Comparison of ENCODE assay signal across 22 cellular contexts in genomic region chr18:45009766-45010165, GRCh38.
DNase-seq lines count a peak whose midpoint lies in the region; ATAC-seq, FAIRE-seq and TF ChIP-seq lines count a peak whose summit lies in the region.
"Had no signal": no experiment of that assay in that cellular context is flagged by ENCODE, and none has a peak within 500 bp of the region (broad histone marks: within the 10 kb centered on the region; RNA-seq: fewer than 3 reads in every experiment).

No MANE protein-coding gene starts in this region.

- TF ChIP-seq CTCF in GM12878 (IDR thresholded peaks at IDR 0.05 in 2 of 3, conservative IDR thresholded peaks at IDR 0.05 in 1 of 3; ENCODE audit: control insufficient read depth in 2 of 3, extremely low read depth in 1 of 3, insufficient read depth in 1 of 3, low read depth in 3 of 3, low read length in 3 of 3) (no peak), neural progenitor cell (IDR thresholded peaks at IDR 0.05) (no peak), WERI-Rb-1 (IDR thresholded peaks at IDR 0.05; ENCODE audit: low read depth, low read length) (no peak)

- peak overlapping the region; percentile 36 for H3K27ac Mint-ChIP-seq in neural progenitor cell
- H3K27ac Mint-ChIP-seq: activated CD4-positive, alpha-beta T cell treated with anti-CD3 and anti-CD28 coated beads, Interleukin-2, amount 10 ng/mL, durations not matched to agents 24 days and 14 days; CD4-positive, alpha-beta T cell; T-cell had no signal

- POLR2A ChIA-PET in GM12878 (lab: Charles Lee) = no interaction called here

- peaks cover 10% of the 10 kb centered on the region for H3K4me1 ChIP-seq in GM12878 (ENCODE audit: control insufficient read depth, insufficient read depth, low read length)
- H3K4me1 ChIP-seq in neural progenitor cell = peaks cover 9% of the 10 kb centered on the region

- intact Hi-C loops in GM12878 (cut with micrococcal nuclease; ENCODE audit: unreplicated experiment) = no loop called here

- no peak for TF ChIP-seq EP300 in GM12878 (IDR thresholded peaks at IDR 0.05; ENCODE audit: borderline replicate concordance in 1 of 2, control insufficient read depth in 1 of 2, low read depth in 2 of 2, low read length in 2 of 2)

- TF ChIP-seq RAD21 in GM12878 (IDR thresholded peaks at IDR 0.05; ENCODE audit: insufficient read depth, low read depth, low read length) = no peak

- H3K9me3 Mint-ChIP-seq in neural progenitor cell = peaks cover 11% of the 10 kb centered on the region
- H3K9me3 Mint-ChIP-seq: activated CD4-positive, alpha-beta T cell treated with anti-CD3 and anti-CD28 coated beads, Interleukin-2, amount 10 ng/mL, durations not matched to agents 24 days and 14 days; CD4-positive, alpha-beta T cell; T-cell had no signal

- H3K4me3 Mint-ChIP-seq in neural progenitor cell = no peak overlapping the region
- H3K4me3 Mint-ChIP-seq: activated CD4-positive, alpha-beta T cell treated with anti-CD3 and anti-CD28 coated beads, Interleukin-2, amount 10 ng/mL, durations not matched to agents 24 days and 14 days; CD4-positive, alpha-beta T cell had no signal

- peaks cover 17% of the 10 kb centered on the region for H3K36me3 Mint-ChIP-seq in neural progenitor cell
- H3K36me3 Mint-ChIP-seq: T-cell had no signal

- peak; percentile 52 for ATAC-seq in HG02588 (IDR thresholded peaks at IDR 0.05; ENCODE audit: unreplicated experiment)
- peak; percentile 64 for ATAC-seq in GM12878
- no peak for ATAC-seq in HG03159 (IDR thresholded peaks at IDR 0.05; ENCODE audit: unreplicated experiment)
- ATAC-seq in GM18498 (IDR thresholded peaks at IDR 0.05; ENCODE audit: unreplicated experiment) = no peak
- ATAC-seq: gastrocnemius medialis had no signal

- DNase-seq in COLO668 (lab: John Stamatoyannopoulos, UW; ENCODE audit: unreplicated experiment) = peak; percentile 62
- no peak for DNase-seq in GM12878 (ENCODE audit: low read depth, low spot score)
- no peak for DNase-seq in neural progenitor cell (ENCODE audit: low spot score)
- no peak for DNase-seq in NCI-H187 treated with DMSO at 0.1 percent for 48 hours (lab: John Stamatoyannopoulos, UW)
- DNase-seq in WERI-Rb-1 = no peak
- DNase-seq: CD4-positive, alpha-beta T cell; DMS53; effector CD4-positive, alpha-beta T cell; gastrocnemius medialis; HCEC 1CT; IMR-90; naive B cell; NCI-H1436; NCI-H82; SIG-M5; T-cell had no signal

- in situ Hi-C loops in GM12878 (cut with MboI) = loop anchor here (25.0 kb wide), 1 partner anchor 203 kb away; no protein-coding TSS in a partner anchor

- no peaks in the 10 kb centered on the region for H3K79me2 ChIP-seq in GM12878 (ENCODE audit: control insufficient read depth, insufficient read depth, low read length)
- H3K79me2 ChIP-seq in neural progenitor cell (ENCODE audit: low read depth) = no peaks in the 10 kb centered on the region

- SMC1A ChIA-PET in GM12878 (lab: Charles Lee; ENCODE audit: uncharacterized antibody, unreplicated experiment) = no interaction called here

- CTCF ChIA-PET in GM12878 (lab: Yijun Ruan, JAX) = no interaction called here

- no peaks in the 10 kb centered on the region for H3F3A ChIP-seq in neural progenitor cell (ENCODE audit: low read depth)

- no TSS peak for BruUV-seq in GM12878 (replicated peaks; lab: Mats Ljungman, UMichigan)

- TF ChIP-seq POLR2A in GM12878 (IDR thresholded peaks at IDR 0.05; ENCODE audit: low read depth, low read length) = no peak

- H3K27me3 Mint-ChIP-seq in neural progenitor cell (ENCODE audit: insufficient read depth, low read depth) = no peaks in the 10 kb centered on the region
- H3K27me3 Mint-ChIP-seq: activated CD4-positive, alpha-beta T cell treated with anti-CD3 and anti-CD28 coated beads, Interleukin-2, amount 10 ng/mL, durations not matched to agents 24 days and 14 days; CD4-positive, alpha-beta T cell; naive B cell; T-cell had no signal

- H3K4me2 ChIP-seq in GM12878 (ENCODE audit: control insufficient read depth, insufficient read depth) (no peak overlapping the region), neural progenitor cell (no peak overlapping the region)

- H3K36me3 ChIP-seq in GM12878 (ENCODE audit: control insufficient read depth in 2 of 2, insufficient read depth in 2 of 2, low read length in 1 of 2) (no peaks in the 10 kb centered on the region; a peak in 1 of 4 replicates), neural progenitor cell (no peaks in the 10 kb centered on the region), WERI-Rb-1 (no peaks in the 10 kb centered on the region)
- H3K36me3 ChIP-seq: gastrocnemius medialis had no signal

- H3K9me3 ChIP-seq in GM12878 (replicated peaks; ENCODE audit: control insufficient read depth, insufficient read depth, low read length) (no peaks in the 10 kb centered on the region), neural progenitor cell (ENCODE audit: low read depth) (no peaks in the 10 kb centered on the region), WERI-Rb-1 (ENCODE audit: severe bottlenecking) (no peaks in the 10 kb centered on the region)
- H3K9me3 ChIP-seq: gastrocnemius medialis had no signal

- H4K20me1 ChIP-seq in GM12878 (ENCODE audit: control insufficient read depth, insufficient read depth) (no peaks in the 10 kb centered on the region), neural progenitor cell (ENCODE audit: low read depth) (no peaks in the 10 kb centered on the region)

- H3K9ac ChIP-seq in GM12878 (ENCODE audit: control insufficient read depth, insufficient read depth, low read length) (no peak overlapping the region), neural progenitor cell (no peak overlapping the region)
- H3K9ac ChIP-seq: parathyroid adenoma had no signal

- 39% methylated on average over 5 of the region's 5 CpGs for WGBS in GM12878 (ENCODE audit: insufficient coverage, insufficient replicate concordance, low lambda C conversion rate, missing lambda C conversion rate)

- H2AFZ ChIP-seq in GM12878 (ENCODE audit: control insufficient read depth, low read depth, low read length) (no peak overlapping the region), neural progenitor cell (replicated peaks) (no peak overlapping the region)
- H2AFZ ChIP-seq: parathyroid adenoma had no signal

- no peak for FAIRE-seq in GM12878 (lab: Jason Lieb, UNC)

- H3K27ac ChIP-seq in GM12878 (ENCODE audit: control insufficient read depth, insufficient read depth) (no peak overlapping the region), neural progenitor cell (no peak overlapping the region), WERI-Rb-1 (no peak overlapping the region)
- H3K27ac ChIP-seq: gastrocnemius medialis, HL-60, parathyroid adenoma had no signal

- H3K4me1 Mint-ChIP-seq in neural progenitor cell = peaks cover 38% of the 10 kb centered on the region

- RAD21 ChIA-PET in GM12878 (lab: Charles Lee; ENCODE audit: unreplicated experiment) = no interaction called here

- H3K27me3 ChIP-seq in GM12878 (replicated peaks in 1 of 2; ENCODE audit: control insufficient read depth in 2 of 2, insufficient read depth in 2 of 2, low read length in 1 of 2) (no peaks in the 10 kb centered on the region), neural progenitor cell (no peaks in the 10 kb centered on the region), WERI-Rb-1 (ENCODE audit: insufficient read depth, low read depth, severe bottlenecking) (no peaks in the 10 kb centered on the region)
- H3K27me3 ChIP-seq: gastrocnemius medialis had no signal

- H3K4me3 ChIP-seq in GM12878 (no peak overlapping the region), neural progenitor cell (no peak overlapping the region), WERI-Rb-1 (ENCODE audit: low read depth, low read length) (no peak overlapping the region)
- H3K4me3 ChIP-seq: gastrocnemius medialis had no signal

TF ChIP-seq in GM12878, 131 proteins besides CTCF, POLR2A, EP300 and RAD21 (continues in another document):
- TF ChIP-seq SMARCA5 (IDR thresholded peaks at IDR 0.05) (no peak), IKZF2 (IDR thresholded peaks at IDR 0.05) (peak in 1 of 2 experiments; percentile 12; a peak in 1 of 4 replicates), POU2F2 (IDR thresholded peaks at IDR 0.05; ENCODE audit: borderline replicate concordance, low read depth, low read length) (no peak), IRF5 (IDR thresholded peaks at IDR 0.05; ENCODE audit: borderline replicate concordance) (no peak), MAX (IDR thresholded peaks at IDR 0.05; ENCODE audit: low read depth, low read length) (no peak), YBX1 (IDR thresholded peaks at IDR 0.05) (no peak), RUNX3 (IDR thresholded peaks at IDR 0.05; ENCODE audit: low read length) (peak; percentile 60), RAD51 (IDR thresholded peaks at IDR 0.05) (peak; percentile 55; the same call in 1 of the 2 replicates), USF2 (IDR thresholded peaks at IDR 0.05; ENCODE audit: borderline replicate concordance, low read depth, low read length) (no peak), PAX5 (IDR thresholded peaks at IDR 0.05; ENCODE audit: borderline replicate concordance, low read depth, low read length) (no peak), USF1 (IDR thresholded peaks at IDR 0.05; ENCODE audit: borderline replicate concordance, extremely low read length, insufficient read depth, low read depth, low read length) (no peak)

Comparison
In these comparisons a context has a peak if more than half of its experiments do, and no peak if none do; other contexts are left out.
1. ATAC-seq: peak in HG02588 (single experiment) and GM12878 (single experiment); none in HG03159 (single experiment) and GM18498 (single experiment).